In genomic region chr1:161217831-161218230, GRCh38 we compare ENCODE assay signal across 14 cellular contexts. TPM values are rescaled to one million over a fixed set of nuclear protein-coding genes. Genes with fewer than 3 reads are reported as not detected.
DNase-seq lines count a peak whose midpoint lies in the region; ATAC-seq and TF ChIP-seq lines count a peak whose summit lies in the region.
"Had no signal": no experiment of that assay in that cellular context is flagged by ENCODE, and none has a peak within 500 bp of the region (broad histone marks: within the 10 kb centered on the region; RNA-seq: fewer than 3 reads in every experiment).

No MANE protein-coding gene starts in this region.

- H3K4me3 ChIP-seq in liver (ENCODE audit: low read depth in 1 of 3, low read length in 3 of 3), result peak overlapping the region in 1 of 3 donors; percentile 26
- H3K4me3 ChIP-seq: testis had no signal

- DNase-seq in HFFc6 (no peak), substantia nigra (lab: John Stamatoyannopoulos, UW) (no peak), T-helper 1 cell (no peak), posterior cingulate gyrus (no peak)
- DNase-seq in activated CD8-positive, alpha-beta T cell treated with anti-CD3 and anti-CD28 coated beads, Interleukin-2, amount 10 ng/mL, durations not matched to agents 7 days and 5 days, result no peak
- DNase-seq in activated CD4-positive, CD25-positive, alpha-beta regulatory T cell (lab: John Stamatoyannopoulos, UW), result no peak
- no peak for DNase-seq in stimulated activated CD4-positive, alpha-beta T cell treated with anti-CD3 and anti-CD28 coated beads, Interleukin-4, amount 100 ng/mL, for 24 hours
- DNase-seq: DND-41; effector memory CD4-positive, alpha-beta T cell; NCI-H2171 treated with DMSO at 0.1 percent for 48 hours; testis had no signal

- no peak overlapping the region for H3K4me3 Mint-ChIP-seq in HFFc6
- H3K4me3 Mint-ChIP-seq in activated CD8-positive, alpha-beta T cell treated with anti-CD3 and anti-CD28 coated beads, Interleukin-2, amount 10 ng/mL, durations not matched to agents 7 days and 5 days, result no peak overlapping the region

- peak overlapping the region; percentile 86 to 100 for H3K27ac ChIP-seq in liver (ENCODE audit: low read depth in 1 of 2, low read length in 2 of 2)
- H3K27ac ChIP-seq in substantia nigra (ENCODE audit: low read depth, low read length, poor library complexity, severe bottlenecking), result peak overlapping the region; percentile 14
- H3K27ac ChIP-seq: VCaP had no signal

- H3K36me3 ChIP-seq in liver (ENCODE audit: control insufficient read depth in 4 of 4, insufficient read depth in 3 of 4, low read depth in 1 of 4, low read length in 3 of 4), result peaks cover 7 to 22% (median 16%) of the 10 kb centered on the region in 4 donors

- H3K27me3 Mint-ChIP-seq in HFFc6 (ENCODE audit: insufficient read depth), result peaks cover 3% of the 10 kb centered on the region; the same call in 1 of the 2 replicates
- H3K27me3 Mint-ChIP-seq in activated CD8-positive, alpha-beta T cell treated with anti-CD3 and anti-CD28 coated beads, Interleukin-2, amount 10 ng/mL, durations not matched to agents 7 days and 5 days (ENCODE audit: low read depth), result no peaks in the 10 kb centered on the region

- TF ChIP-seq RAD21 in liver (IDR thresholded peaks at IDR 0.05), result no peak

- no peaks in the 10 kb centered on the region for H3K9me3 ChIP-seq in liver (ENCODE audit: control insufficient read depth in 4 of 4, low read length in 3 of 4)
- H3K9me3 ChIP-seq: testis had no signal

- ATAC-seq in activated CD8-positive, alpha-beta T cell treated with anti-CD3 and anti-CD28 coated beads, Interleukin-2, amount 10 ng/mL, durations not matched to agents 7 days and 5 days, result peak; percentile 6

- peaks cover 9 to 43% (median 22%) of the 10 kb centered on the region in 4 donors for H3K4me1 ChIP-seq in liver (ENCODE audit: control insufficient read depth in 4 of 4, insufficient read depth in 4 of 4, low read length in 3 of 4)
- H3K4me1 ChIP-seq: testis had no signal

- no peaks in the 10 kb centered on the region for H3K27me3 ChIP-seq in liver (ENCODE audit: control insufficient read depth in 4 of 4, insufficient read depth in 4 of 4, low read length in 3 of 4)
- H3K27me3 ChIP-seq: testis had no signal

- CTCF ChIA-PET in activated CD8-positive, alpha-beta T cell treated with anti-CD3 and anti-CD28 coated beads, Interleukin-2, amount 10 ng/mL, durations not matched to agents 7 days and 5 days (lab: Charles Lee), result interaction anchor here (0.8 to 17.9 kb wide), 4 partner anchors 13 to 164 kb away, joined by 3 to 331 read pairs (median 18); partner anchors contain the start of genes ADAMTS4, NDUFS2 and PPOX

- H3K27ac Mint-ChIP-seq in HFFc6, result peak overlapping the region; percentile 93
- peak overlapping the region; percentile 77 for H3K27ac Mint-ChIP-seq in activated CD8-positive, alpha-beta T cell treated with anti-CD3 and anti-CD28 coated beads, Interleukin-2, amount 10 ng/mL, durations not matched to agents 7 days and 5 days

- POLR2A ChIA-PET in activated CD8-positive, alpha-beta T cell treated with anti-CD3 and anti-CD28 coated beads, Interleukin-2, amount 10 ng/mL, durations not matched to agents 7 days and 5 days (lab: Charles Lee), result interaction anchor here (0.5 to 3.1 kb wide), 4 partner anchors 16 to 52 kb away, joined by 3 to 16 read pairs (median 6); partner anchors contain the start of genes NDUFS2 and PPOX

- intact Hi-C loops in posterior cingulate gyrus (cut with DNase I), result no loop called here

- H3K36me3 Mint-ChIP-seq in HFFc6 (ENCODE audit: low read depth), result peaks cover 16% of the 10 kb centered on the region
- H3K36me3 Mint-ChIP-seq in activated CD8-positive, alpha-beta T cell treated with anti-CD3 and anti-CD28 coated beads, Interleukin-2, amount 10 ng/mL, durations not matched to agents 7 days and 5 days (ENCODE audit: low read depth), result peaks cover 24% of the 10 kb centered on the region

- H3K9ac ChIP-seq in liver (ENCODE audit: low read depth in 1 of 2, low read length in 2 of 2), result peak overlapping the region in 1 of 2 donors; percentile 30

- TF ChIP-seq CTCF in HFFc6 (IDR thresholded peaks at IDR 0.05), result no peak
- TF ChIP-seq CTCF in liver (IDR thresholded peaks at IDR 0.05; ENCODE audit: low read depth, low read length, missing input control), result no peak

- H3K4me1 Mint-ChIP-seq in HFFc6 (ENCODE audit: low read depth), result peaks cover 25% of the 10 kb centered on the region
- H3K4me1 Mint-ChIP-seq in activated CD8-positive, alpha-beta T cell treated with anti-CD3 and anti-CD28 coated beads, Interleukin-2, amount 10 ng/mL, durations not matched to agents 7 days and 5 days (ENCODE audit: low read depth), result peaks cover 52% of the 10 kb centered on the region

- no peaks in the 10 kb centered on the region for H3K9me3 Mint-ChIP-seq in HFFc6
- H3K9me3 Mint-ChIP-seq in activated CD8-positive, alpha-beta T cell treated with anti-CD3 and anti-CD28 coated beads, Interleukin-2, amount 10 ng/mL, durations not matched to agents 7 days and 5 days (ENCODE audit: insufficient read depth), result no peaks in the 10 kb centered on the region

- 79% methylated on average over 6 of the region's 6 CpGs for WGBS in liver

TF ChIP-seq in liver, 16 proteins besides CTCF, POLR2A, EP300 and RAD21 (continues in another document):
- no peak for TF ChIP-seq MAX (IDR thresholded peaks at IDR 0.05)
- no peak for TF ChIP-seq GABPA (IDR thresholded peaks at IDR 0.05 in 1 of 2, conservative IDR thresholded peaks at IDR 0.05 in 1 of 2)
- no peak for TF ChIP-seq ATF3 (IDR thresholded peaks at IDR 0.05)
- no peak for TF ChIP-seq FOXA1 (IDR thresholded peaks at IDR 0.05)
- no peak for TF ChIP-seq EGR1 (IDR thresholded peaks at IDR 0.05; ENCODE audit: low read depth in 2 of 2)
- no peak for TF ChIP-seq REST (IDR thresholded peaks at IDR 0.05)

RNA-seq across cellular contexts. Expression of gene FCER1G, which starts 2.7 kb away (rescaled TPM):
- 1 to 10 TPM in 1 of 6 experiments, under 1 TPM in 4, not detected in 1; 0.33 to 1.0 (median 0.53) TPM for total RNA-seq in HFFc6 (2021; fragmentation: NEBNext Ultra II Directional; extraction: Animal tissue kit (Norgen Biotek cat#: 25700))
- total RNA-seq in activated CD8-positive, alpha-beta T cell treated with anti-CD3 and anti-CD28 coated beads, Interleukin-2, amount 10 ng/mL, durations not matched to agents 7 days and 5 days, result 10 to 100 TPM; 12.0 to 14.0 TPM
- 10 to 100 TPM; 25.4 to 32.6 TPM for total RNA-seq in liver
- polyA plus RNA-seq in liver, result 10 to 100 TPM; 46.1 to 77.1 TPM

RNA-seq across cellular contexts. Expression of gene APOA2, which starts 5.6 kb away (rescaled TPM):
- not detected for total RNA-seq in HFFc6 (2021; fragmentation: NEBNext Ultra II Directional; extraction: Animal tissue kit (Norgen Biotek cat#: 25700))
- not detected for total RNA-seq in activated CD8-positive, alpha-beta T cell treated with anti-CD3 and anti-CD28 coated beads, Interleukin-2, amount 10 ng/mL, durations not matched to agents 7 days and 5 days
- 1,000 to 10,000 TPM; 5,041 to 8,644 TPM for total RNA-seq in liver
- over 10,000 TPM; 12,638 to 30,612 TPM for polyA plus RNA-seq in liver
- total RNA-seq: testis had no signal
- polyA plus RNA-seq: neural cell had no signal

RNA-seq across cellular contexts. Expression of gene TOMM40L, which starts 8.0 kb away (rescaled TPM):
- 10 to 100 TPM in 5 of 6 experiments, 1 to 10 TPM in 1; 9.8 to 13.6 (median 10.6) TPM for total RNA-seq in HFFc6 (2021; fragmentation: NEBNext Ultra II Directional; extraction: Animal tissue kit (Norgen Biotek cat#: 25700))
- 10 to 100 TPM; 19.1 to 22.0 TPM for total RNA-seq in activated CD8-positive, alpha-beta T cell treated with anti-CD3 and anti-CD28 coated beads, Interleukin-2, amount 10 ng/mL, durations not matched to agents 7 days and 5 days
- total RNA-seq in liver, result 1 to 10 TPM; 6.7 to 7.4 TPM
- polyA plus RNA-seq in liver, result 10 to 100 TPM; 10.4 to 10.5 TPM

RNA-seq across cellular contexts. Expression of gene NDUFS2, which starts 15.7 kb away (rescaled TPM):
- total RNA-seq in HFFc6 (2021; fragmentation: NEBNext Ultra II Directional; extraction: Animal tissue kit (Norgen Biotek cat#: 25700)), result 10 to 100 TPM; 81.5 to 90.8 (median 85.8) TPM
- total RNA-seq in activated CD8-positive, alpha-beta T cell treated with anti-CD3 and anti-CD28 coated beads, Interleukin-2, amount 10 ng/mL, durations not matched to agents 7 days and 5 days, result 10 to 100 TPM; 73.6 to 76.8 TPM
- total RNA-seq in liver, result 100 to 1,000 TPM; 105 to 167 TPM
- 100 to 1,000 TPM in 1 of 2 donors, 10 to 100 TPM in 1; 93.3 to 135 TPM for polyA plus RNA-seq in liver

RNA-seq across cellular contexts. Expression of gene ADAMTS4, which starts 19.0 kb away (rescaled TPM):
- total RNA-seq in HFFc6 (2021; fragmentation: NEBNext Ultra II Directional; extraction: Animal tissue kit (Norgen Biotek cat#: 25700)), result 1 to 10 TPM; 3.4 to 8.3 (median 6.5) TPM
- 1 to 10 TPM in 1 of 2 experiments, under 1 TPM in 1; 0.82 to 2.1 TPM for total RNA-seq in activated CD8-positive, alpha-beta T cell treated with anti-CD3 and anti-CD28 coated beads, Interleukin-2, amount 10 ng/mL, durations not matched to agents 7 days and 5 days
- total RNA-seq in liver, result 1 to 10 TPM in 1 of 2 donors, under 1 TPM in 1; 0.28 to 2.2 TPM
- under 1 TPM; 0.21 to 0.48 TPM for polyA plus RNA-seq in liver

Comparison
In these comparisons a context has a peak if more than half of its experiments do, and no peak if none do; other contexts are left out.
1. RNA of gene FCER1G, which starts 2.7 kb away (total RNA-seq): 25.4 to 32.6 TPM in liver and 12.0 to 14.0 TPM in activated CD8-positive, alpha-beta T cell treated with anti-CD3 and anti-CD28 coated beads, Interleukin-2, amount 10 ng/mL, durations not matched to agents 7 days and 5 days; 0.33 to 1.0 TPM in HFFc6; every median in the first group is over 4 times any median in the second.
2. RNA of gene APOA2, which starts 5.6 kb away (total RNA-seq): 5,041 to 8,644 TPM in liver; not detected in HFFc6 and not detected in activated CD8-positive, alpha-beta T cell treated with anti-CD3 and anti-CD28 coated beads, Interleukin-2, amount 10 ng/mL, durations not matched to agents 7 days and 5 days; every median in the first group is over 1,000 times any median in the second.